1 cellular context compared by ENCODE assay signal in the genomic region with DNA sequence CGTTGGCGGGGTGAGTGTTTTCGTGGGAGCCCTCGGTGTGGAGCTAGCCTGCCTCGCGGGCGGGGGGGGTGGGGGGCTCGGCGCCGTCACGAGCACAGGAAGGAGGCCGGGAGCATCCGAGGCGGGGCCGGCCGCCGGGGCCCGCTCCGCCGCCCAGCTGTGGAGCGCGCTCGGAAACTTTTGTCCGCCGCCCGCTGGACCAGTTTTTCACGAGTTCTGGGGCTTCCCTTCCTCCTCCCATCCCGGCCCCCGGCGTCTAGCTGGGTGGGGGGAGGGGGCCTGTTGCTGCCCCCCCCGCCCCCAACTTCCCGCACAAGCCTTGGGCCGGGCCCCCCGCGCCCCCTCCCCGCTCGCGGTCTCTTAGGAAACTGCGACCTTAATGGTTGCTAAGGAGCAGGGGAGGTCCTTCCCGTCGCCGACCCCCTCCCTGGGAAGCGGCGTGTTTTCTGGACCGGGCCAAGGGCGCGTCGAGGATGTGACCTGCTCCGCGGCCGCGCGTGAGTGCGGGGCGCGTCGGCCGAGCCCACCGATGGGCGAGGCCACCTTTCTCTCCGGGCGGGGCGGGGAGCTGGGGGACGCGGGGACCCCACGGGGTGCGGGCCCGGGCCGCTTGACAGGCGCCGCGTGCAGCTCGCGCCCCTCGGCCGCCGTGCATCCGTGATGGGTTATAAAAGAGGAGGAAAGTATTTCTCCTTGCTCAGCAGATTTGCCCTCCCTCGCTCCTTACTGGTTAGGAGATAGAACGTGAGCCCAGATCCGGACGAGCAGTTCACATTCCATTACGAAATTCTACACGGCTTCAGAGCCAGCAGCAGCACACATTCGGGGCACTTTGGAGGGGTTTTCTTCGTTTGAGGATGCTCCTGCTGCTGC.
TF ChIP-seq lines count a peak whose summit lies in the region.

No MANE protein-coding gene starts in this region.

TF ChIP-seq in HepG2, 621 proteins besides CTCF, POLR2A, EP300 and RAD21 (continued from another document and continues in another):
- no peak for TF ChIP-seq ZNF629 (CRISPR knock-in tag; conservative IDR thresholded peaks at IDR 0.05)
- no peak for TF ChIP-seq PCBP2 (optimal IDR thresholded peaks at IDR 0.05; ENCODE audit: low read depth, low read length, poor library complexity, severe bottlenecking)
- TF ChIP-seq, protein P1, sequence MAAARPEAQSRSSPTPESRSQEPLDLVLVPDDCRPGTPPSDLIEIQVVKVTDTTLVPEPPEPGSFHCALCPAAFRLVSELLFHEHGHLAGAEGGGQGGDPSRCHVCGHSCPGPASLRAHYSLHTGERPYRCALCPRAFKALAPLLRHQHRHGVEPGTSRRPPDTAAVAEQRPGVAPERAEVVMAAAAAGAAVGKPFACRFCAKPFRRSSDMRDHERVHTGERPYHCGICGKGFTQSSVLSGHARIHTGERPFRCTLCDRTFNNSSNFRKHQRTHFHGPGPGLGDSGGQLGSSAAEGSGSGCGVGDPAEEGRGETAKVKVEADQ (CRISPR knock-in tag; IDR thresholded peaks at IDR 0.05; ENCODE audit: borderline replicate concordance) = no peak
- no peak for TF ChIP-seq CAMTA2 (CRISPR knock-in tag; IDR thresholded peaks at IDR 0.05; ENCODE audit: borderline replicate concordance)
- no peak for TF ChIP-seq ZNF788 (CRISPR knock-in tag; IDR thresholded peaks at IDR 0.05; ENCODE audit: borderline replicate concordance)
- TF ChIP-seq, protein P2, sequence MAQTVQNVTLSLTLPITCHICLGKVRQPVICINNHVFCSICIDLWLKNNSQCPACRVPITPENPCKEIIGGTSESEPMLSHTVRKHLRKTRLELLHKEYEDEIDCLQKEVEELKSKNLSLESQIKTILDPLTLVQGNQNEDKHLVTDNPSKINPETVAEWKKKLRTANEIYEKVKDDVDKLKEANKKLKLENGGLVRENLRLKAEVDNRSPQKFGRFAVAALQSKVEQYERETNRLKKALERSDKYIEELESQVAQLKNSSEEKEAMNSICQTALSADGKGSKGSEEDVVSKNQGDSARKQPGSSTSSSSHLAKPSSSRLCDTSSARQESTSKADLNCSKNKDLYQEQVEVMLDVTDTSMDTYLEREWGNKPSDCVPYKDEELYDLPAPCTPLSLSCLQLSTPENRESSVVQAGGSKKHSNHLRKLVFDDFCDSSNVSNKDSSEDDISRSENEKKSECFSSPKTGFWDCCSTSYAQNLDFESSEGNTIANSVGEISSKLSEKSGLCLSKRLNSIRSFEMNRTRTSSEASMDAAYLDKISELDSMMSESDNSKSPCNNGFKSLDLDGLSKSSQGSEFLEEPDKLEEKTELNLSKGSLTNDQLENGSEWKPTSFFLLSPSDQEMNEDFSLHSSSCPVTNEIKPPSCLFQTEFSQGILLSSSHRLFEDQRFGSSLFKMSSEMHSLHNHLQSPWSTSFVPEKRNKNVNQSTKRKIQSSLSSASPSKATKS (CRISPR knock-in tag; IDR thresholded peaks at IDR 0.05) = no peak
- no peak for TF ChIP-seq ZBTB1 (CRISPR knock-in tag; IDR thresholded peaks at IDR 0.05; ENCODE audit: borderline replicate concordance)
- peak; percentile 23; the same call in 1 of the 2 replicates for TF ChIP-seq MYC (CRISPR knock-in tag; IDR thresholded peaks at IDR 0.05; ENCODE audit: borderline replicate concordance)
- no peak for TF ChIP-seq SKI (IDR thresholded peaks at IDR 0.05; ENCODE audit: partially characterized antibody)
- TF ChIP-seq, protein P3, sequence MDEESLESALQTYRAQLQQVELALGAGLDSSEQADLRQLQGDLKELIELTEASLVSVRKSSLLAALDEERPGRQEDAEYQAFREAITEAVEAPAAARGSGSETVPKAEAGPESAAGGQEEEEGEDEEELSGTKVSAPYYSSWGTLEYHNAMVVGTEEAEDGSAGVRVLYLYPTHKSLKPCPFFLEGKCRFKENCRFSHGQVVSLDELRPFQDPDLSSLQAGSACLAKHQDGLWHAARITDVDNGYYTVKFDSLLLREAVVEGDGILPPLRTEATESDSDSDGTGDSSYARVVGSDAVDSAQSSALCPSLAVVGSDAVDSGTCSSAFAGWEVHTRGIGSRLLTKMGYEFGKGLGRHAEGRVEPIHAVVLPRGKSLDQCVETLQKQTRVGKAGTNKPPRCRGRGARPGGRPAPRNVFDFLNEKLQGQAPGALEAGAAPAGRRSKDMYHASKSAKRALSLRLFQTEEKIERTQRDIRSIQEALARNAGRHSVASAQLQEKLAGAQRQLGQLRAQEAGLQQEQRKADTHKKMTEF (CRISPR knock-in tag; IDR thresholded peaks at IDR 0.05) = no peak; the same call in 1 of the 2 replicates
- TF ChIP-seq TP53 (CRISPR knock-in tag; conservative IDR thresholded peaks at IDR 0.05) = no peak
- TF ChIP-seq, protein P4, sequence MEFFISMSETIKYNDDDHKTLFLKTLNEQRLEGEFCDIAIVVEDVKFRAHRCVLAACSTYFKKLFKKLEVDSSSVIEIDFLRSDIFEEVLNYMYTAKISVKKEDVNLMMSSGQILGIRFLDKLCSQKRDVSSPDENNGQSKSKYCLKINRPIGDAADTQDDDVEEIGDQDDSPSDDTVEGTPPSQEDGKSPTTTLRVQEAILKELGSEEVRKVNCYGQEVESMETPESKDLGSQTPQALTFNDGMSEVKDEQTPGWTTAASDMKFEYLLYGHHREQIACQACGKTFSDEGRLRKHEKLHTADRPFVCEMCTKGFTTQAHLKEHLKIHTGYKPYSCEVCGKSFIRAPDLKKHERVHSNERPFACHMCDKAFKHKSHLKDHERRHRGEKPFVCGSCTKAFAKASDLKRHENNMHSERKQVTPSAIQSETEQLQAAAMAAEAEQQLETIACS (CRISPR knock-in tag; IDR thresholded peaks at IDR 0.05) = 0 out of 2 replicates have a peak, but pooled peaks have one; percentile 45
- no peak for TF ChIP-seq ZFP36L1 (CRISPR knock-in tag; IDR thresholded peaks at IDR 0.05)
- no peak for TF ChIP-seq HNRNPH1 (optimal IDR thresholded peaks at IDR 0.05; ENCODE audit: low read depth, low read length)
- no peak for TF ChIP-seq GATAD1 (CRISPR knock-in tag; IDR thresholded peaks at IDR 0.05)
- no peak for TF ChIP-seq DNMT3B (CRISPR knock-in tag; conservative IDR thresholded peaks at IDR 0.05)
- no peak for TF ChIP-seq RORA (CRISPR knock-in tag; IDR thresholded peaks at IDR 0.05)
- TF ChIP-seq DR1 (CRISPR knock-in tag; IDR thresholded peaks at IDR 0.05) = no peak
- TF ChIP-seq SNAPC2 (CRISPR knock-in tag; IDR thresholded peaks at IDR 0.05) = no peak
- no peak for TF ChIP-seq SP2 (CRISPR knock-in tag; IDR thresholded peaks at IDR 0.05)
- no peak for TF ChIP-seq ZNF720 (CRISPR knock-in tag; IDR thresholded peaks at IDR 0.05)
- TF ChIP-seq GFI1 (CRISPR knock-in tag; IDR thresholded peaks at IDR 0.05; ENCODE audit: borderline replicate concordance) = no peak
- no peak; the same call in 1 of the 2 replicates for TF ChIP-seq POLR2AphosphoS5 (IDR thresholded peaks at IDR 0.05; ENCODE audit: low read depth, low read length)
- TF ChIP-seq, protein P5, sequence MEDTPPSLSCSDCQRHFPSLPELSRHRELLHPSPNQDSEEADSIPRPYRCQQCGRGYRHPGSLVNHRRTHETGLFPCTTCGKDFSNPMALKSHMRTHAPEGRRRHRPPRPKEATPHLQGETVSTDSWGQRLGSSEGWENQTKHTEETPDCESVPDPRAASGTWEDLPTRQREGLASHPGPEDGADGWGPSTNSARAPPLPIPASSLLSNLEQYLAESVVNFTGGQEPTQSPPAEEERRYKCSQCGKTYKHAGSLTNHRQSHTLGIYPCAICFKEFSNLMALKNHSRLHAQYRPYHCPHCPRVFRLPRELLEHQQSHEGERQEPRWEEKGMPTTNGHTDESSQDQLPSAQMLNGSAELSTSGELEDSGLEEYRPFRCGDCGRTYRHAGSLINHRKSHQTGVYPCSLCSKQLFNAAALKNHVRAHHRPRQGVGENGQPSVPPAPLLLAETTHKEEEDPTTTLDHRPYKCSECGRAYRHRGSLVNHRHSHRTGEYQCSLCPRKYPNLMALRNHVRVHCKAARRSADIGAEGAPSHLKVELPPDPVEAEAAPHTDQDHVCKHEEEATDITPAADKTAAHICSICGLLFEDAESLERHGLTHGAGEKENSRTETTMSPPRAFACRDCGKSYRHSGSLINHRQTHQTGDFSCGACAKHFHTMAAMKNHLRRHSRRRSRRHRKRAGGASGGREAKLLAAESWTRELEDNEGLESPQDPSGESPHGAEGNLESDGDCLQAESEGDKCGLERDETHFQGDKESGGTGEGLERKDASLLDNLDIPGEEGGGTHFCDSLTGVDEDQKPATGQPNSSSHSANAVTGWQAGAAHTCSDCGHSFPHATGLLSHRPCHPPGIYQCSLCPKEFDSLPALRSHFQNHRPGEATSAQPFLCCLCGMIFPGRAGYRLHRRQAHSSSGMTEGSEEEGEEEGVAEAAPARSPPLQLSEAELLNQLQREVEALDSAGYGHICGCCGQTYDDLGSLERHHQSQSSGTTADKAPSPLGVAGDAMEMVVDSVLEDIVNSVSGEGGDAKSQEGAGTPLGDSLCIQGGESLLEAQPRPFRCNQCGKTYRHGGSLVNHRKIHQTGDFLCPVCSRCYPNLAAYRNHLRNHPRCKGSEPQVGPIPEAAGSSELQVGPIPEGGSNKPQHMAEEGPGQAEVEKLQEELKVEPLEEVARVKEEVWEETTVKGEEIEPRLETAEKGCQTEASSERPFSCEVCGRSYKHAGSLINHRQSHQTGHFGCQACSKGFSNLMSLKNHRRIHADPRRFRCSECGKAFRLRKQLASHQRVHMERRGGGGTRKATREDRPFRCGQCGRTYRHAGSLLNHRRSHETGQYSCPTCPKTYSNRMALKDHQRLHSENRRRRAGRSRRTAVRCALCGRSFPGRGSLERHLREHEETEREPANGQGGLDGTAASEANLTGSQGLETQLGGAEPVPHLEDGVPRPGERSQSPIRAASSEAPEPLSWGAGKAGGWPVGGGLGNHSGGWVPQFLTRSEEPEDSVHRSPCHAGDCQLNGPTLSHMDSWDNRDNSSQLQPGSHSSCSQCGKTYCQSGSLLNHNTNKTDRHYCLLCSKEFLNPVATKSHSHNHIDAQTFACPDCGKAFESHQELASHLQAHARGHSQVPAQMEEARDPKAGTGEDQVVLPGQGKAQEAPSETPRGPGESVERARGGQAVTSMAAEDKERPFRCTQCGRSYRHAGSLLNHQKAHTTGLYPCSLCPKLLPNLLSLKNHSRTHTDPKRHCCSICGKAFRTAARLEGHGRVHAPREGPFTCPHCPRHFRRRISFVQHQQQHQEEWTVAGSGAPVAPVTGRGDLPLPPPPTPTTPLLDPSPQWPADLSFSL (CRISPR knock-in tag; IDR thresholded peaks at IDR 0.05) = no peak
- TF ChIP-seq, protein P6, sequence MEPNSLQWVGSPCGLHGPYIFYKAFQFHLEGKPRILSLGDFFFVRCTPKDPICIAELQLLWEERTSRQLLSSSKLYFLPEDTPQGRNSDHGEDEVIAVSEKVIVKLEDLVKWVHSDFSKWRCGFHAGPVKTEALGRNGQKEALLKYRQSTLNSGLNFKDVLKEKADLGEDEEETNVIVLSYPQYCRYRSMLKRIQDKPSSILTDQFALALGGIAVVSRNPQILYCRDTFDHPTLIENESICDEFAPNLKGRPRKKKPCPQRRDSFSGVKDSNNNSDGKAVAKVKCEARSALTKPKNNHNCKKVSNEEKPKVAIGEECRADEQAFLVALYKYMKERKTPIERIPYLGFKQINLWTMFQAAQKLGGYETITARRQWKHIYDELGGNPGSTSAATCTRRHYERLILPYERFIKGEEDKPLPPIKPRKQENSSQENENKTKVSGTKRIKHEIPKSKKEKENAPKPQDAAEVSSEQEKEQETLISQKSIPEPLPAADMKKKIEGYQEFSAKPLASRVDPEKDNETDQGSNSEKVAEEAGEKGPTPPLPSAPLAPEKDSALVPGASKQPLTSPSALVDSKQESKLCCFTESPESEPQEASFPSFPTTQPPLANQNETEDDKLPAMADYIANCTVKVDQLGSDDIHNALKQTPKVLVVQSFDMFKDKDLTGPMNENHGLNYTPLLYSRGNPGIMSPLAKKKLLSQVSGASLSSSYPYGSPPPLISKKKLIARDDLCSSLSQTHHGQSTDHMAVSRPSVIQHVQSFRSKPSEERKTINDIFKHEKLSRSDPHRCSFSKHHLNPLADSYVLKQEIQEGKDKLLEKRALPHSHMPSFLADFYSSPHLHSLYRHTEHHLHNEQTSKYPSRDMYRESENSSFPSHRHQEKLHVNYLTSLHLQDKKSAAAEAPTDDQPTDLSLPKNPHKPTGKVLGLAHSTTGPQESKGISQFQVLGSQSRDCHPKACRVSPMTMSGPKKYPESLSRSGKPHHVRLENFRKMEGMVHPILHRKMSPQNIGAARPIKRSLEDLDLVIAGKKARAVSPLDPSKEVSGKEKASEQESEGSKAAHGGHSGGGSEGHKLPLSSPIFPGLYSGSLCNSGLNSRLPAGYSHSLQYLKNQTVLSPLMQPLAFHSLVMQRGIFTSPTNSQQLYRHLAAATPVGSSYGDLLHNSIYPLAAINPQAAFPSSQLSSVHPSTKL (CRISPR knock-in tag; IDR thresholded peaks at IDR 0.05) = no peak; the same call in 1 of the 2 replicates
- TF ChIP-seq MTA1 (CRISPR knock-in tag; IDR thresholded peaks at IDR 0.05; ENCODE audit: borderline replicate concordance) = no peak
- 0 out of 2 replicates have a peak, but pooled peaks have one; percentile 20 for TF ChIP-seq ZFX (CRISPR knock-in tag; IDR thresholded peaks at IDR 0.05; ENCODE audit: low read depth)
- TF ChIP-seq, protein P7, sequence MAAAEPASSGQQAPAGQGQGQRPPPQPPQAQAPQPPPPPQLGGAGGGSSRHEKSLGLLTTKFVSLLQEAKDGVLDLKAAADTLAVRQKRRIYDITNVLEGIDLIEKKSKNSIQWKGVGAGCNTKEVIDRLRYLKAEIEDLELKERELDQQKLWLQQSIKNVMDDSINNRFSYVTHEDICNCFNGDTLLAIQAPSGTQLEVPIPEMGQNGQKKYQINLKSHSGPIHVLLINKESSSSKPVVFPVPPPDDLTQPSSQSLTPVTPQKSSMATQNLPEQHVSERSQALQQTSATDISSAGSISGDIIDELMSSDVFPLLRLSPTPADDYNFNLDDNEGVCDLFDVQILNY (CRISPR knock-in tag; conservative IDR thresholded peaks at IDR 0.05) = no peak
- TF ChIP-seq ZNF878 (CRISPR knock-in tag; IDR thresholded peaks at IDR 0.05) = no peak
- no peak for TF ChIP-seq KLF11 (CRISPR knock-in tag; IDR thresholded peaks at IDR 0.05)
- no peak for TF ChIP-seq FOXP1 (IDR thresholded peaks at IDR 0.05)
- TF ChIP-seq FOXP1 (CRISPR knock-in tag; IDR thresholded peaks at IDR 0.05) = no peak
- TF ChIP-seq KDM6A (CRISPR knock-in tag; IDR thresholded peaks at IDR 0.05; ENCODE audit: low read depth) = no peak
- no peak for TF ChIP-seq AKAP8 (CRISPR knock-in tag; IDR thresholded peaks at IDR 0.05)
- TF ChIP-seq ZNF614 (CRISPR knock-in tag; IDR thresholded peaks at IDR 0.05; ENCODE audit: borderline replicate concordance) = peak; percentile 30; the same call in 1 of the 2 replicates
- TF ChIP-seq ZNF263 (CRISPR knock-in tag; IDR thresholded peaks at IDR 0.05) = no peak
- TF ChIP-seq, protein P8, sequence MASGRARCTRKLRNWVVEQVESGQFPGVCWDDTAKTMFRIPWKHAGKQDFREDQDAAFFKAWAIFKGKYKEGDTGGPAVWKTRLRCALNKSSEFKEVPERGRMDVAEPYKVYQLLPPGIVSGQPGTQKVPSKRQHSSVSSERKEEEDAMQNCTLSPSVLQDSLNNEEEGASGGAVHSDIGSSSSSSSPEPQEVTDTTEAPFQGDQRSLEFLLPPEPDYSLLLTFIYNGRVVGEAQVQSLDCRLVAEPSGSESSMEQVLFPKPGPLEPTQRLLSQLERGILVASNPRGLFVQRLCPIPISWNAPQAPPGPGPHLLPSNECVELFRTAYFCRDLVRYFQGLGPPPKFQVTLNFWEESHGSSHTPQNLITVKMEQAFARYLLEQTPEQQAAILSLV (CRISPR knock-in tag; IDR thresholded peaks at IDR 0.05; ENCODE audit: borderline replicate concordance) = no peak
- TF ChIP-seq, protein P9, sequence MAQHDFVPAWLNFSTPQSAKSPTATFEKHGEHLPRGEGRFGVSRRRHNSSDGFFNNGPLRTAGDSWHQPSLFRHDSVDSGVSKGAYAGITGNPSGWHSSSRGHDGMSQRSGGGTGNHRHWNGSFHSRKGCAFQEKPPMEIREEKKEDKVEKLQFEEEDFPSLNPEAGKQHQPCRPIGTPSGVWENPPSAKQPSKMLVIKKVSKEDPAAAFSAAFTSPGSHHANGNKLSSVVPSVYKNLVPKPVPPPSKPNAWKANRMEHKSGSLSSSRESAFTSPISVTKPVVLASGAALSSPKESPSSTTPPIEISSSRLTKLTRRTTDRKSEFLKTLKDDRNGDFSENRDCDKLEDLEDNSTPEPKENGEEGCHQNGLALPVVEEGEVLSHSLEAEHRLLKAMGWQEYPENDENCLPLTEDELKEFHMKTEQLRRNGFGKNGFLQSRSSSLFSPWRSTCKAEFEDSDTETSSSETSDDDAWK (CRISPR knock-in tag; IDR thresholded peaks at IDR 0.05) = no peak
